In the genomic region with DNA sequence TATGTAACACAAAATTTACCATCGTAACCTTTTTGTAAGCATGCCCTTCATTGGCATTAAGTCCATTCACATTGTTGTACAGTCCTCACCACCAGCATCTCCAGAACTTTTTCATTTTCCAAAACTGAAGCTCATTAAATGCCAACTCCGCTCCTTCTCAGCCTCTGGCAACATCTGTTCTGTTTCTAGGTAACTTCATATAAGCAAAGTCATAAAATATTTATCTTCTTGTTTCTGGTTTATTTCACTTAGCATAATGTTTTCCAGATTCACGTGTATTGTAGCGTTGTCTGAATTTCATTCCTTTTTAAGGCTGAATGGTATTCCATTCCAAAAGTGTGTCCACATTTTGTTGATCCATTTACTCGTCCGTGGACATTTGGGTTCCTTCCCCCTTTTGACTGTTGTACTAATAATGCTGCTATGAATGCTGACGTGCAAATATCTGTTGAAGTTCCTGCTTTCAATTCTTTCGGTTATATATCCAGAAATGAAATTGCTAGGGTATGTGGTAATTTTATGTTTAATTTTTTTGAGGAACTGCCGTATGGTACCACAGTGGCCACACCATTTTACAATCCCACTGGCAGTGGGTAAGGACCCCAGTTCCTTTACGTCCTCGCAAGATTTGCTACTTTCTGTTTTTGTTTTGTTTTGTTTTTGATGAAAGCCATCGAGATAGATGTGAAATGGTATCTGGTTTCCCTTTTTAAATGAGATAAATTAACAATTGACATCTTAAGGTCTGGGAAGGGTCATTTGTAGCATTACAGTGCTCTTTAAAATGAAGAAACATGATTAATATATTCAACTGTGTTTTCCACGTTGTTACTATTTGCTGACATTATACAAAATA, we compare ENCODE assay signal across 1 cellular context.
TF ChIP-seq lines count a peak whose summit lies in the region.

No MANE protein-coding gene starts in this region.

TF ChIP-seq in HEK293, 187 proteins besides CTCF, POLR2A, EP300 and RAD21 (continued from another document):
- TF ChIP-seq, protein P1, sequence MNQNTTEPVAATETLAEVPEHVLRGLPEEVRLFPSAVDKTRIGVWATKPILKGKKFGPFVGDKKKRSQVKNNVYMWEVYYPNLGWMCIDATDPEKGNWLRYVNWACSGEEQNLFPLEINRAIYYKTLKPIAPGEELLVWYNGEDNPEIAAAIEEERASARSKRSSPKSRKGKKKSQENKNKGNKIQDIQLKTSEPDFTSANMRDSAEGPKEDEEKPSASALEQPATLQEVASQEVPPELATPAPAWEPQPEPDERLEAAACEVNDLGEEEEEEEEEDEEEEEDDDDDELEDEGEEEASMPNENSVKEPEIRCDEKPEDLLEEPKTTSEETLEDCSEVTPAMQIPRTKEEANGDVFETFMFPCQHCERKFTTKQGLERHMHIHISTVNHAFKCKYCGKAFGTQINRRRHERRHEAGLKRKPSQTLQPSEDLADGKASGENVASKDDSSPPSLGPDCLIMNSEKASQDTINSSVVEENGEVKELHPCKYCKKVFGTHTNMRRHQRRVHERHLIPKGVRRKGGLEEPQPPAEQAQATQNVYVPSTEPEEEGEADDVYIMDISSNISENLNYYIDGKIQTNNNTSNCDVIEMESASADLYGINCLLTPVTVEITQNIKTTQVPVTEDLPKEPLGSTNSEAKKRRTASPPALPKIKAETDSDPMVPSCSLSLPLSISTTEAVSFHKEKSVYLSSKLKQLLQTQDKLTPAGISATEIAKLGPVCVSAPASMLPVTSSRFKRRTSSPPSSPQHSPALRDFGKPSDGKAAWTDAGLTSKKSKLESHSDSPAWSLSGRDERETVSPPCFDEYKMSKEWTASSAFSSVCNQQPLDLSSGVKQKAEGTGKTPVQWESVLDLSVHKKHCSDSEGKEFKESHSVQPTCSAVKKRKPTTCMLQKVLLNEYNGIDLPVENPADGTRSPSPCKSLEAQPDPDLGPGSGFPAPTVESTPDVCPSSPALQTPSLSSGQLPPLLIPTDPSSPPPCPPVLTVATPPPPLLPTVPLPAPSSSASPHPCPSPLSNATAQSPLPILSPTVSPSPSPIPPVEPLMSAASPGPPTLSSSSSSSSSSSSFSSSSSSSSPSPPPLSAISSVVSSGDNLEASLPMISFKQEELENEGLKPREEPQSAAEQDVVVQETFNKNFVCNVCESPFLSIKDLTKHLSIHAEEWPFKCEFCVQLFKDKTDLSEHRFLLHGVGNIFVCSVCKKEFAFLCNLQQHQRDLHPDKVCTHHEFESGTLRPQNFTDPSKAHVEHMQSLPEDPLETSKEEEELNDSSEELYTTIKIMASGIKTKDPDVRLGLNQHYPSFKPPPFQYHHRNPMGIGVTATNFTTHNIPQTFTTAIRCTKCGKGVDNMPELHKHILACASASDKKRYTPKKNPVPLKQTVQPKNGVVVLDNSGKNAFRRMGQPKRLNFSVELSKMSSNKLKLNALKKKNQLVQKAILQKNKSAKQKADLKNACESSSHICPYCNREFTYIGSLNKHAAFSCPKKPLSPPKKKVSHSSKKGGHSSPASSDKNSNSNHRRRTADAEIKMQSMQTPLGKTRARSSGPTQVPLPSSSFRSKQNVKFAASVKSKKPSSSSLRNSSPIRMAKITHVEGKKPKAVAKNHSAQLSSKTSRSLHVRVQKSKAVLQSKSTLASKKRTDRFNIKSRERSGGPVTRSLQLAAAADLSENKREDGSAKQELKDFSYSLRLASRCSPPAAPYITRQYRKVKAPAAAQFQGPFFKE (tag by site-specific recombination; IDR thresholded peaks at IDR 0.05; ENCODE audit: borderline replicate concordance) = no peak
- TF ChIP-seq GLI2 (tag by site-specific recombination; IDR thresholded peaks at IDR 0.05; ENCODE audit: borderline replicate concordance, low read depth) = no peak
- TF ChIP-seq ZSCAN4 (tag by site-specific recombination; IDR thresholded peaks at IDR 0.05) = no peak
- TF ChIP-seq ZNF362 (tag by site-specific recombination; IDR thresholded peaks at IDR 0.05) = no peak
- TF ChIP-seq KLF1 (tag by site-specific recombination; IDR thresholded peaks at IDR 0.05) = no peak
- TF ChIP-seq ZNF416 (tag by site-specific recombination; IDR thresholded peaks at IDR 0.05) = no peak
- TF ChIP-seq ZNF214 (tag by site-specific recombination; IDR thresholded peaks at IDR 0.05; ENCODE audit: borderline replicate concordance) = no peak
- TF ChIP-seq ZNF521 (tag by site-specific recombination; IDR thresholded peaks at IDR 0.05) = no peak
- TF ChIP-seq ZSCAN16 (tag by site-specific recombination; IDR thresholded peaks at IDR 0.05) = no peak
- TF ChIP-seq ZNF169 (tag by site-specific recombination; IDR thresholded peaks at IDR 0.05) = no peak
- TF ChIP-seq ZNF76 (tag by site-specific recombination; IDR thresholded peaks at IDR 0.05; ENCODE audit: borderline replicate concordance, low read depth) = no peak
- no peak for TF ChIP-seq ZNF621 (tag by site-specific recombination; IDR thresholded peaks at IDR 0.05)
- 0 out of 2 replicates have a peak, but pooled peaks have one; percentile 34 for TF ChIP-seq ZNF146 (tag by site-specific recombination; IDR thresholded peaks at IDR 0.05)
- TF ChIP-seq ZNF707 (tag by site-specific recombination; IDR thresholded peaks at IDR 0.05) = no peak
- no peak for TF ChIP-seq HOXC10 (CRISPR knock-in tag; IDR thresholded peaks at IDR 0.05)
- TF ChIP-seq SCRT2 (tag by site-specific recombination; IDR thresholded peaks at IDR 0.05) = no peak
- TF ChIP-seq ZNF747 (tag by site-specific recombination; IDR thresholded peaks at IDR 0.05) = no peak
- no peak for TF ChIP-seq ZNF670 (tag by site-specific recombination; IDR thresholded peaks at IDR 0.05; ENCODE audit: low read depth)
- TF ChIP-seq ZNF544 (tag by site-specific recombination; IDR thresholded peaks at IDR 0.05) = no peak
- TF ChIP-seq GLIS2 (tag by site-specific recombination; IDR thresholded peaks at IDR 0.05) = no peak
- no peak for TF ChIP-seq ZNF24 (tag by site-specific recombination; IDR thresholded peaks at IDR 0.05)
- TF ChIP-seq ZNF654 (tag by site-specific recombination; IDR thresholded peaks at IDR 0.05; ENCODE audit: low read depth) = no peak
- TF ChIP-seq SCRT1 (tag by site-specific recombination; IDR thresholded peaks at IDR 0.05; ENCODE audit: borderline replicate concordance) = no peak
- no peak for TF ChIP-seq ZNF785 (tag by site-specific recombination; IDR thresholded peaks at IDR 0.05)
- TF ChIP-seq ZNF311 (tag by site-specific recombination; IDR thresholded peaks at IDR 0.05; ENCODE audit: borderline replicate concordance) = no peak
- peak; percentile 34; the same call in 1 of the 2 replicates for TF ChIP-seq ZNF18 (tag by site-specific recombination; IDR thresholded peaks at IDR 0.05)
- no peak for TF ChIP-seq ZSCAN18 (tag by site-specific recombination; IDR thresholded peaks at IDR 0.05)
- TF ChIP-seq ZNF776 (tag by site-specific recombination; IDR thresholded peaks at IDR 0.05; ENCODE audit: borderline replicate concordance) = no peak
TF ChIP-seq in HEK293: peak in this region for 6.
